ENCODE assay signal across 2 cellular contexts in genomic region chr6:155346957-155347356, GRCh38.
TF ChIP-seq lines count a peak whose summit lies in the region.

No MANE protein-coding gene starts in this region.

TF ChIP-seq in GM23338, 12 proteins besides CTCF, POLR2A, EP300 and RAD21:
- TF ChIP-seq JUNB (IDR thresholded peaks at IDR 0.05; ENCODE audit: unreplicated experiment): no peak
- TF ChIP-seq ZNF331 (CRISPR knock-in tag; IDR thresholded peaks at IDR 0.05; ENCODE audit: low read depth): no peak
- TF ChIP-seq EZH2phosphoT487 (IDR thresholded peaks at IDR 0.05; ENCODE audit: unreplicated experiment): no peak
- no peak for TF ChIP-seq ZNF114 (CRISPR knock-in tag; IDR thresholded peaks at IDR 0.05)

TF ChIP-seq in GM12878, 131 proteins besides CTCF, POLR2A, EP300 and RAD21:
- TF ChIP-seq PAX8 (IDR thresholded peaks at IDR 0.05) (no peak), MTA2 (IDR thresholded peaks at IDR 0.05; ENCODE audit: low read depth) (no peak), RELB (IDR thresholded peaks at IDR 0.05; ENCODE audit: low read depth) (0 out of 2 replicates have a peak, but pooled peaks have one; percentile 12), ZNF384 (IDR thresholded peaks at IDR 0.05; ENCODE audit: borderline replicate concordance, low read depth, low read length) (no peak), SKIL (IDR thresholded peaks at IDR 0.05; ENCODE audit: low read depth, poor library complexity, severe bottlenecking) (peak; percentile 44), CHD2 (IDR thresholded peaks at IDR 0.05; ENCODE audit: borderline replicate concordance, low read depth, low read length) (no peak), KLF5 (IDR thresholded peaks at IDR 0.05; ENCODE audit: partially characterized antibody) (peak; percentile 75), ASH2L (IDR thresholded peaks at IDR 0.05; ENCODE audit: borderline replicate concordance, low read depth) (no peak), CBX5 (IDR thresholded peaks at IDR 0.05; ENCODE audit: low read depth) (peak; percentile 96; the same call in 1 of the 2 replicates), TAF1 (IDR thresholded peaks at IDR 0.05; ENCODE audit: borderline replicate concordance, low read depth, low read length) (no peak), ZSCAN29 (IDR thresholded peaks at IDR 0.05) (no peak), CBFB (IDR thresholded peaks at IDR 0.05; ENCODE audit: low read depth) (no peak)
